Comparison of ENCODE assay signal across 19 cellular contexts in genomic region chr6:134183844-134184243, GRCh38.
"Had no signal": no experiment of that assay in that cellular context is flagged by ENCODE, and none has a peak within 500 bp of the region (broad histone marks: within the 10 kb centered on the region; RNA-seq: fewer than 3 reads in every experiment).

No MANE protein-coding gene starts in this region.

- ATAC-seq: activated T-cell treated with anti-CD3 and anti-CD28 coated beads, Interleukin-2, amount 50 U/mL, for 72 hours; heart right ventricle; mucosa of descending colon; stimulated activated naive CD8-positive, alpha-beta T cell treated with anti-CD3 and anti-CD28 coated beads, Interleukin-15, Interleukin-2, amounts not matched to agents 100 U/mL and 50 U/mL, for 24 hours had no signal

- H3K4me3 ChIP-seq: coronary artery, heart right ventricle, mucosa of descending colon, spleen, tibial artery had no signal

- H3K36me3 ChIP-seq: heart right ventricle, spleen, tibial artery had no signal

- H3K27me3 ChIP-seq: heart right ventricle, spleen, tibial artery had no signal

- H3K9me3 ChIP-seq: heart right ventricle, mucosa of descending colon, spleen, tibial artery had no signal

- DNase-seq: activated CD4-positive, alpha-beta memory T cell treated with anti-CD3 and anti-CD28 coated beads for 36 hours; activated CD4-positive, alpha-beta T cell treated with anti-CD3 and anti-CD28 coated beads for 4 hours; activated effector memory CD4-positive, alpha-beta T cell treated with Interleukin-2 at 50 U/mL for 16 hours; activated naive CD4-positive, alpha-beta T cell treated with anti-CD3 and anti-CD28 coated beads for 36 hours; activated T-cell treated with anti-CD3 and anti-CD28 coated beads, Interleukin-2, amount 50 U/mL, for 72 hours; amygdala; cerebellar nuclear complex; heart right ventricle; mucosa of descending colon; nephron progenitor cell; occipital lobe; retina; spleen; stimulated activated CD4-positive, alpha-beta T cell treated with anti-CD3 and anti-CD28 coated beads, Interleukin-4, amount 100 ng/mL, for 24 hours; stimulated activated naive CD8-positive, alpha-beta T cell treated with anti-CD3 and anti-CD28 coated beads, Interleukin-15, Interleukin-2, amounts not matched to agents 100 U/mL and 50 U/mL, for 24 hours; substantia nigra; T-helper 1 cell; tibial artery had no signal

- H3K27ac ChIP-seq: coronary artery, heart right ventricle, spleen, tibial artery had no signal
